ENCODE assay signal across 8 cellular contexts in genomic region chr12:6430124-6430989, GRCh38. TPM values are rescaled to one million over a fixed set of nuclear protein-coding genes. Genes with fewer than 3 reads are reported as not detected.
A peak's percentile ranks its signal among the peaks of the same experiment; 100 is the strongest.
DNase-seq lines count a peak whose midpoint lies in the region; ATAC-seq and TF ChIP-seq lines count a peak whose summit lies in the region.

No MANE protein-coding gene starts in this region.

- peak; percentile 91 for DNase-seq in AG08396 (ENCODE audit: low spot score)
- DNase-seq in HS-5 (ENCODE audit: low read depth): peak; percentile 97
- DNase-seq in UCSD-AML1 (lab: John Stamatoyannopoulos, UW; ENCODE audit: unreplicated experiment): peak; percentile 77
- DNase-seq in dorsolateral prefrontal cortex: peak in 7 of 10 donors; percentile 50 to 77 (median 57)
- peak; percentile 93 for DNase-seq in mesenteric fat pad (ENCODE audit: low spot score)
- DNase-seq in stromal cell of bone marrow (ENCODE audit: low read depth): peak; percentile 94

- intact Hi-C loops in dorsolateral prefrontal cortex (cut with DNase I): loop anchor here in 1 of 2 donors (2.0 kb wide), 1 partner anchor 22 kb away; the partner anchor contains the start of gene TAPBPL

- no peak for ATAC-seq in HG02981 (IDR thresholded peaks at IDR 0.05; ENCODE audit: unreplicated experiment)
- no peak for ATAC-seq in GM19397 (IDR thresholded peaks at IDR 0.05; ENCODE audit: unreplicated experiment)

- H3K4me3 ChIP-seq in dorsolateral prefrontal cortex: peak overlapping the region in 56 of 59 donors; percentile 5 to 66 (median 43)

- peak in 3 of 56 donors; percentile 9 to 15 (median 13) for TF ChIP-seq CTCF in dorsolateral prefrontal cortex (IDR thresholded peaks at IDR 0.05 in 54 of 56, conservative IDR thresholded peaks at IDR 0.05 in 2 of 56; ENCODE audit: low read depth in 1 of 56, partially characterized antibody in 56 of 56)

- peak overlapping the region; percentile 2 to 90 (median 80) for H3K27ac ChIP-seq in dorsolateral prefrontal cortex

- H3K27me3 ChIP-seq in dorsolateral prefrontal cortex: no peaks in the 10 kb centered on the region

RNA-seq across cellular contexts. Expression of gene CD27, which starts 14.4 kb away (rescaled TPM):
- under 1 TPM in 10 of 120 experiments, not detected in 110; 0.39 to 0.79 (median 0.63) TPM for total RNA-seq in dorsolateral prefrontal cortex
- not detected for total RNA-seq in mesenteric fat pad

RNA-seq across cellular contexts. Expression of gene TAPBPL, which starts 21.5 kb away (rescaled TPM):
- total RNA-seq in dorsolateral prefrontal cortex: 10 to 100 TPM in 78 of 120 experiments, 1 to 10 TPM in 42; 4.2 to 19.6 (median 11.2) TPM
- 13.0 TPM for total RNA-seq in mesenteric fat pad

RNA-seq across cellular contexts. Expression of gene VAMP1, which starts 40.1 kb away (rescaled TPM):
- total RNA-seq in dorsolateral prefrontal cortex (100 to 1,000 TPM in 118 of 120 experiments, 10 to 100 TPM in 2; 90.3 to 464 (median 220) TPM), mesenteric fat pad (5.8 TPM)

RNA-seq across cellular contexts. Expression of gene LTBR, which starts 46.4 kb away (rescaled TPM):
- total RNA-seq in dorsolateral prefrontal cortex: 10 to 100 TPM in 100 of 120 experiments, 1 to 10 TPM in 20; 4.6 to 36.0 (median 16.2) TPM
- 161 TPM for total RNA-seq in mesenteric fat pad

RNA-seq across cellular contexts. Expression of gene SCNN1A, which starts 55.0 kb away (rescaled TPM):
- total RNA-seq in dorsolateral prefrontal cortex (1 to 10 TPM in 24 of 120 experiments, under 1 TPM in 28, not detected in 68; 0.23 to 4.8 (median 0.89) TPM), mesenteric fat pad (3.3 TPM)

Comparison
In these comparisons a context has a peak if more than half of its experiments do, and no peak if none do; other contexts are left out.
1. RNA of gene VAMP1, which starts 40.1 kb away (total RNA-seq): 90.3 to 464 TPM in dorsolateral prefrontal cortex; 5.8 TPM in mesenteric fat pad (single experiment); every median in the first group is over 10 times any median in the second.
2. Peak in every context shown above with its lines, with median percentiles within 50 percentile points of each other: DNase-seq.